9 cellular contexts compared by ENCODE assay signal in the genomic region with DNA sequence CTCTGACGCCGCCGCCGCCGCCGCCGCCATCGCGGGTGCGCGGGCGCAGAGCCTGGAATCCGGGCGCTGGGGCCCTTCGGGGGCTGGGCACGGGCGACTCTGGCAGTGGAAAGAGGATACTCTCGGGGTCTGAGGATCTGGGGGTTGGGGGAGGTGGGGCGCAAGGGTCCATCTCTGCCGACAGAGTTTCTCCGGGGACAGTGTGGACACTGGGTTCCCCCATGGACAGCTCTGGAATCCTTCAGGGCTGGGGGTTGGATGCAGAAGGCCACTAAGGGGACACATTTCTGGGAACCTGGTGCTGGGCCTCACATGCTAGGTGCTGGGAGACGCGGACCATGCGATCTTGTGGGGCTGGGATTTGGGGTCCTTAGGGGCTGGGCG. TPM values are rescaled to one million over a fixed set of nuclear protein-coding genes. Genes with fewer than 3 reads are reported as not detected.
DNase-seq lines count a peak whose midpoint lies in the region; ATAC-seq, FAIRE-seq and TF ChIP-seq lines count a peak whose summit lies in the region.
"Had no signal": no experiment of that assay in that cellular context is flagged by ENCODE, and none has a peak within 500 bp of the region (broad histone marks: within the 10 kb centered on the region; RNA-seq: fewer than 3 reads in every experiment).

No MANE protein-coding gene starts in this region.

- H3K36me3 ChIP-seq in A673 (ENCODE audit: insufficient read depth, low read length, poor library complexity, severe bottlenecking) (peaks cover 2% of the 10 kb centered on the region), H7 (replicated peaks; ENCODE audit: control insufficient read depth, insufficient read depth, low read length) (no peaks in the 10 kb centered on the region; the same call in none of the 2 replicates), GM12878 (ENCODE audit: control insufficient read depth in 2 of 2, insufficient read depth in 2 of 2, low read length in 1 of 2) (peaks cover 0 to 7% of the 10 kb centered on the region in 2 experiments; a peak in 3 of 4 replicates), mesendoderm (ENCODE audit: control insufficient read depth, insufficient read depth, low read length) (peaks cover 3% of the 10 kb centered on the region)

- H3K18ac ChIP-seq in mesendoderm (ENCODE audit: low read length): no peak overlapping the region

- no peak overlapping the region for H3K9ac ChIP-seq in GM12878 (ENCODE audit: control insufficient read depth, insufficient read depth, low read length)
- no peak overlapping the region for H3K9ac ChIP-seq in mesendoderm (ENCODE audit: low read length)

- H3K4ac ChIP-seq in mesendoderm (ENCODE audit: low read depth, low read length): no peak overlapping the region

- in situ Hi-C loops in GM12878 (cut with MboI): no loop called here

- ATAC-seq in GM12878 (no peak), HG02763 (IDR thresholded peaks at IDR 0.05; ENCODE audit: unreplicated experiment) (no peak)

- no peak overlapping the region for H2AFZ ChIP-seq in GM12878 (ENCODE audit: control insufficient read depth, low read depth, low read length)

- DNase-seq in A673 (ENCODE audit: low spot score) (no peak), H7 (no peak), GM12878 (ENCODE audit: low read depth, low spot score) (no peak), mesendoderm (no peak), midbrain (lab: John Stamatoyannopoulos, UW) (no peak), ureter (ENCODE audit: low spot score) (no peak)
- DNase-seq in effector CD4-positive, alpha-beta T cell: no peak

- H3K79me2 ChIP-seq in GM12878 (ENCODE audit: control insufficient read depth, insufficient read depth, low read length) (no peaks in the 10 kb centered on the region), mesendoderm (ENCODE audit: control insufficient read depth, insufficient read depth, low read length) (no peaks in the 10 kb centered on the region)

- TF ChIP-seq RAD21 in GM12878 (IDR thresholded peaks at IDR 0.05; ENCODE audit: insufficient read depth, low read depth, low read length): no peak

- no peak for TF ChIP-seq EP300 in GM12878 (IDR thresholded peaks at IDR 0.05; ENCODE audit: borderline replicate concordance in 1 of 2, control insufficient read depth in 1 of 2, low read depth in 2 of 2, low read length in 2 of 2)

- H3K9me3 ChIP-seq in A673 (ENCODE audit: low read depth, low read length, poor library complexity, severe bottlenecking): no peaks in the 10 kb centered on the region
- H3K9me3 ChIP-seq in GM12878 (replicated peaks; ENCODE audit: control insufficient read depth, insufficient read depth, low read length): no peaks in the 10 kb centered on the region; the same call in 2 of the 3 replicates

- H4K5ac ChIP-seq in mesendoderm (ENCODE audit: low read length): no peak overlapping the region

- no peak for FAIRE-seq in GM12878 (lab: Jason Lieb, UNC)
- FAIRE-seq: islet of Langerhans had no signal

- RAD21 ChIA-PET in GM12878 (lab: Charles Lee; ENCODE audit: unreplicated experiment): no interaction called here

- H3K4me2 ChIP-seq in GM12878 (ENCODE audit: control insufficient read depth, insufficient read depth): no peak overlapping the region; the same call in 1 of the 2 replicates
- H3K4me2 ChIP-seq in mesendoderm (ENCODE audit: low read length): peak overlapping the region; percentile 3

- H2BK5ac ChIP-seq in mesendoderm (ENCODE audit: low read length): no peak overlapping the region

- no peaks in the 10 kb centered on the region for H3K79me1 ChIP-seq in mesendoderm (ENCODE audit: low read length)

- CTCF ChIA-PET in A673 (lab: Charles Lee): no interaction called here
- CTCF ChIA-PET in GM12878 (lab: Yijun Ruan, JAX): interaction anchor here (0.6 kb wide), 1 partner anchor 29 kb away, joined by 3 read pairs; no protein-coding TSS in a partner anchor

- H3K4me3 ChIP-seq in A673 (ENCODE audit: low read depth, low read length, poor library complexity, severe bottlenecking) (peak overlapping the region; percentile 51), H7 (ENCODE audit: insufficient read depth, low read depth, low read length) (peak overlapping the region; percentile 41), GM12878 (no peak overlapping the region), mesendoderm (ENCODE audit: low read length) (no peak overlapping the region)

- H3K23ac ChIP-seq in mesendoderm (ENCODE audit: low read length): no peak overlapping the region

- POLR2A ChIA-PET in A673 (lab: Charles Lee; ENCODE audit: low non-redundant PET): interaction anchor here (0.7 kb wide), 1 partner anchor 1645 kb away, joined by 5 read pairs; no protein-coding TSS in a partner anchor
- POLR2A ChIA-PET in GM12878 (lab: Charles Lee): interaction anchor here (0.7 kb wide), 1 partner anchor 12 kb away, joined by 3 read pairs; no protein-coding TSS in a partner anchor

- H4K20me1 ChIP-seq in GM12878 (ENCODE audit: control insufficient read depth, insufficient read depth): no peaks in the 10 kb centered on the region

- no peak for TF ChIP-seq POLR2A in GM12878 (IDR thresholded peaks at IDR 0.05; ENCODE audit: low read depth, low read length)

- no peak for TF ChIP-seq CTCF in A673 (conservative IDR thresholded peaks at IDR 0.05; ENCODE audit: low read depth, low read length)
- TF ChIP-seq CTCF in GM12878 (IDR thresholded peaks at IDR 0.05 in 2 of 3, conservative IDR thresholded peaks at IDR 0.05 in 1 of 3; ENCODE audit: control insufficient read depth in 2 of 3, extremely low read depth in 1 of 3, insufficient read depth in 1 of 3, low read depth in 3 of 3, low read length in 3 of 3): no peak

- H4K8ac ChIP-seq in mesendoderm (ENCODE audit: low read depth, low read length): no peak overlapping the region

- H2BK120ac ChIP-seq in mesendoderm (ENCODE audit: low read depth, low read length): no peak overlapping the region

- BruUV-seq in A673 (replicated peaks; lab: Mats Ljungman, UMichigan) (no TSS peak), GM12878 (replicated peaks; lab: Mats Ljungman, UMichigan) (no TSS peak)

- no peak overlapping the region for H2BK15ac ChIP-seq in mesendoderm (replicated peaks; ENCODE audit: low read depth)

- peak overlapping the region; percentile 58 for H3K56ac ChIP-seq in mesendoderm (ENCODE audit: low read length)

- WGBS in GM12878 (ENCODE audit: insufficient coverage, insufficient replicate concordance, low lambda C conversion rate, missing lambda C conversion rate): 7% methylated on average over 23 of the region's 25 CpGs
- no CpG with 5 or more reads among the region's 25 CpGs for WGBS in mesendoderm (ENCODE audit: extremely low coverage, insufficient coverage, low lambda C conversion rate)

- H3K4me1 ChIP-seq in A673 (ENCODE audit: insufficient read depth, low read length, poor library complexity, severe bottlenecking) (peaks cover 37% of the 10 kb centered on the region), GM12878 (ENCODE audit: control insufficient read depth, insufficient read depth, low read length) (peaks cover 11% of the 10 kb centered on the region), mesendoderm (ENCODE audit: control insufficient read depth, low read depth, low read length) (peaks cover 2% of the 10 kb centered on the region)

- H2AK5ac ChIP-seq in mesendoderm (ENCODE audit: low read length): no peak overlapping the region

- peak overlapping the region; percentile 24 for H3K27ac ChIP-seq in A673 (ENCODE audit: low read depth, low read length, poor library complexity, severe bottlenecking)
- no peak overlapping the region for H3K27ac ChIP-seq in GM12878 (ENCODE audit: control insufficient read depth, insufficient read depth)
- H3K27ac ChIP-seq in mesendoderm (ENCODE audit: low read depth, low read length): no peak overlapping the region

- SMC1A ChIA-PET in GM12878 (lab: Charles Lee; ENCODE audit: uncharacterized antibody, unreplicated experiment): no interaction called here

- H3K27me3 ChIP-seq in A673 (replicated peaks; ENCODE audit: insufficient read depth, low read depth, low read length, poor library complexity): peaks cover 12% of the 10 kb centered on the region
- peaks cover 49% of the 10 kb centered on the region for H3K27me3 ChIP-seq in H7 (ENCODE audit: control insufficient read depth, insufficient read depth, low read length)
- peaks cover 8 to 21% of the 10 kb centered on the region in 2 experiments for H3K27me3 ChIP-seq in GM12878 (replicated peaks in 1 of 2; ENCODE audit: control insufficient read depth in 2 of 2, insufficient read depth in 2 of 2, low read length in 1 of 2)
- H3K27me3 ChIP-seq in mesendoderm (ENCODE audit: insufficient read depth, low read length, poor library complexity): peaks cover 19% of the 10 kb centered on the region

- intact Hi-C loops in A673 (cut with micrococcal nuclease; ENCODE audit: unreplicated experiment): no loop called here
- intact Hi-C loops in GM12878 (cut with micrococcal nuclease; ENCODE audit: unreplicated experiment): no loop called here

RNA-seq across cellular contexts. Expression of a gene that starts 2.3 kb away (rescaled TPM):
- total RNA-seq in A673 (2021) (1.4 and 1.6 TPM in 2 replicates), GM12878 (2014; rRNA removed) (not detected in 2 replicates), GM12878 (2014; rRNA removed; fragmentation: Illumina TruSeq; extraction: Trizol) (not detected in 2 replicates), GM12878 (2021) (0.16 and 0.23 TPM in 2 replicates), ureter (2.2 TPM)
- 1.7 TPM in 1 of 2 replicates, not detected in the other for total RNA-seq in H7 (2014; rRNA removed; shearing (Covaris generic))
- not detected in 2 replicates for total RNA-seq in GM12878 (2013; cell fraction: nucleolus; rRNA removed)
- polyA plus RNA-seq in GM12878 (2011; ENCODE audit: low read depth): not detected
- polyA plus RNA-seq in GM12878 (2011; rRNA removed) (not detected in 2 replicates), GM12878 (2014; fragmentation: Illumina TruSeq; extraction: Trizol) (not detected in 2 replicates), GM12878 (2014; fragmentation: Nextera tagmentation; extraction: Ambion mirVana) (not detected), GM12878 (2014; rRNA removed) (0.55 TPM in 1 of 2 replicates, not detected in the other), GM12878 (2016; fragmentation: Nextera tagmentation; extraction: Ambion mirVana) (under 1 TPM in 1 of 2 experiments, not detected in 1; 0.20 TPM)
- polyA plus RNA-seq in GM12878 (2011; cell fraction: cytosol; rRNA removed): 0.15 TPM in 1 of 2 replicates, not detected in the other
- 0.09 and 0.15 TPM in 2 replicates for polyA plus RNA-seq in GM12878 (2011; cell fraction: nucleus; rRNA removed)
- 0.15 TPM in 1 of 2 replicates, not detected in the other for polyA plus RNA-seq in GM12878 (2012)
- polyA minus RNA-seq in GM12878 (2011; rRNA and poly(A)+ RNA removed): not detected in 2 replicates
- polyA minus RNA-seq in GM12878 (2011; cell fraction: cytosol; rRNA and poly(A)+ RNA removed): not detected in 2 replicates
- polyA minus RNA-seq in GM12878 (2011; cell fraction: nucleus; rRNA and poly(A)+ RNA removed): 1.2 TPM in 1 of 2 replicates, not detected in the other
- polyA plus RNA-seq in mesendoderm (2013, experiment 1 of 2): 0.69 TPM
- polyA plus RNA-seq in mesendoderm (2013, experiment 2 of 2): 0.69 TPM

RNA-seq across cellular contexts. Expression of a gene that starts 3.2 kb away (rescaled TPM):
- total RNA-seq in A673 (2021) (30.2 and 34.4 TPM in 2 replicates), GM12878 (2014; rRNA removed) (16.0 and 16.8 TPM in 2 replicates), GM12878 (2014; rRNA removed; fragmentation: Illumina TruSeq; extraction: Trizol) (5.1 and 7.0 TPM in 2 replicates), GM12878 (2021) (17.6 and 20.8 TPM in 2 replicates), ureter (21.0 TPM)
- total RNA-seq in H7 (2014; rRNA removed; shearing (Covaris generic)): 25.5 and 25.9 TPM in 2 replicates
- total RNA-seq in GM12878 (2013; cell fraction: nucleolus; rRNA removed): 2.5 and 3.5 TPM in 2 replicates
- 3.1 TPM for polyA plus RNA-seq in GM12878 (2011; ENCODE audit: low read depth)
- polyA plus RNA-seq in GM12878 (2011; rRNA removed) (3.6 and 9.2 TPM in 2 replicates), GM12878 (2014; fragmentation: Illumina TruSeq; extraction: Trizol) (0.86 and 5.4 TPM in 2 replicates), GM12878 (2014; fragmentation: Nextera tagmentation; extraction: Ambion mirVana) (1 to 10 TPM in 1 of 2 experiments, under 1 TPM in 1; 0.19 to 1.0 TPM), GM12878 (2014; rRNA removed) (17.7 and 18.3 TPM in 2 replicates), GM12878 (2016; fragmentation: Nextera tagmentation; extraction: Ambion mirVana) (10 to 100 TPM; 15.9 to 19.7 TPM)
- 11.9 and 19.3 TPM in 2 replicates for polyA plus RNA-seq in GM12878 (2011; cell fraction: cytosol; rRNA removed)
- polyA plus RNA-seq in GM12878 (2011; cell fraction: nucleus; rRNA removed): 16.3 and 18.2 TPM in 2 replicates
- polyA plus RNA-seq in GM12878 (2012): 14.8 and 15.4 TPM in 2 replicates
- 2.9 and 9.8 TPM in 2 replicates for polyA minus RNA-seq in GM12878 (2011; rRNA and poly(A)+ RNA removed)
- polyA minus RNA-seq in GM12878 (2011; cell fraction: cytosol; rRNA and poly(A)+ RNA removed): 7.2 and 7.3 TPM in 2 replicates
- 4.7 and 6.4 TPM in 2 replicates for polyA minus RNA-seq in GM12878 (2011; cell fraction: nucleus; rRNA and poly(A)+ RNA removed)
- 19.2 TPM for polyA plus RNA-seq in mesendoderm (2013, experiment 1 of 2)
- 18.9 TPM for polyA plus RNA-seq in mesendoderm (2013, experiment 2 of 2)

RNA-seq across cellular contexts. Expression of a gene that starts 9.0 kb away (rescaled TPM):
- total RNA-seq in A673 (2021) (71.7 and 85.5 TPM in 2 replicates), GM12878 (2014; rRNA removed) (0.11 and 0.23 TPM in 2 replicates), GM12878 (2014; rRNA removed; fragmentation: Illumina TruSeq; extraction: Trizol) (not detected in 2 replicates), GM12878 (2021) (1.0 and 1.1 TPM in 2 replicates), ureter (2.2 TPM)
- 5.0 and 10.7 TPM in 2 replicates for total RNA-seq in H7 (2014; rRNA removed; shearing (Covaris generic))
- not detected in 2 replicates for total RNA-seq in GM12878 (2013; cell fraction: nucleolus; rRNA removed)
- not detected for polyA plus RNA-seq in GM12878 (2011; ENCODE audit: low read depth)
- polyA plus RNA-seq in GM12878 (2011; rRNA removed) (not detected in 2 replicates), GM12878 (2014; fragmentation: Illumina TruSeq; extraction: Trizol) (0.04 TPM in 1 of 2 replicates, not detected in the other), GM12878 (2014; fragmentation: Nextera tagmentation; extraction: Ambion mirVana) (not detected), GM12878 (2014; rRNA removed) (0.33 and 0.84 TPM in 2 replicates), GM12878 (2016; fragmentation: Nextera tagmentation; extraction: Ambion mirVana) (under 1 TPM; 0.43 to 0.57 TPM)
- 0.15 and 0.32 TPM in 2 replicates for polyA plus RNA-seq in GM12878 (2011; cell fraction: cytosol; rRNA removed)
- polyA plus RNA-seq in GM12878 (2011; cell fraction: nucleus; rRNA removed): 0.28 and 0.69 TPM in 2 replicates
- polyA plus RNA-seq in GM12878 (2012): 0.17 and 0.49 TPM in 2 replicates
- polyA minus RNA-seq in GM12878 (2011; rRNA and poly(A)+ RNA removed): not detected in 2 replicates
- polyA minus RNA-seq in GM12878 (2011; cell fraction: cytosol; rRNA and poly(A)+ RNA removed): 1.7 TPM in 1 of 2 replicates, not detected in the other
- not detected in 2 replicates for polyA minus RNA-seq in GM12878 (2011; cell fraction: nucleus; rRNA and poly(A)+ RNA removed)
- polyA plus RNA-seq in mesendoderm (2013, experiment 1 of 2): 46.4 TPM
- polyA plus RNA-seq in mesendoderm (2013, experiment 2 of 2): 47.0 TPM

RNA-seq across cellular contexts. Expression of a gene that starts 13.2 kb away (rescaled TPM):
- total RNA-seq in A673 (2021) (46.1 and 46.7 TPM in 2 replicates), GM12878 (2014; rRNA removed) (9.7 and 13.4 TPM in 2 replicates), GM12878 (2014; rRNA removed; fragmentation: Illumina TruSeq; extraction: Trizol) (4.8 and 5.5 TPM in 2 replicates), GM12878 (2021) (30.6 and 32.2 TPM in 2 replicates), ureter (35.1 TPM)
- total RNA-seq in H7 (2014; rRNA removed; shearing (Covaris generic)): 21.1 and 24.3 TPM in 2 replicates
- 19.3 and 24.7 TPM in 2 replicates for total RNA-seq in GM12878 (2013; cell fraction: nucleolus; rRNA removed)
- polyA plus RNA-seq in GM12878 (2011; ENCODE audit: low read depth): 7.9 TPM
- polyA plus RNA-seq in GM12878 (2011; rRNA removed) (5.6 and 9.0 TPM in 2 replicates), GM12878 (2014; fragmentation: Illumina TruSeq; extraction: Trizol) (4.2 and 8.0 TPM in 2 replicates), GM12878 (2014; fragmentation: Nextera tagmentation; extraction: Ambion mirVana) (under 1 TPM; 0.34 to 0.95 TPM), GM12878 (2014; rRNA removed) (25.9 and 31.2 TPM in 2 replicates), GM12878 (2016; fragmentation: Nextera tagmentation; extraction: Ambion mirVana) (1 to 10 TPM; 3.5 to 4.5 TPM)
- 10.8 and 18.3 TPM in 2 replicates for polyA plus RNA-seq in GM12878 (2011; cell fraction: cytosol; rRNA removed)
- polyA plus RNA-seq in GM12878 (2011; cell fraction: nucleus; rRNA removed): 37.2 and 41.6 TPM in 2 replicates
- 20.1 and 27.9 TPM in 2 replicates for polyA plus RNA-seq in GM12878 (2012)
- 5.4 and 11.6 TPM in 2 replicates for polyA minus RNA-seq in GM12878 (2011; rRNA and poly(A)+ RNA removed)
- 6.0 and 10.7 TPM in 2 replicates for polyA minus RNA-seq in GM12878 (2011; cell fraction: cytosol; rRNA and poly(A)+ RNA removed)
- polyA minus RNA-seq in GM12878 (2011; cell fraction: nucleus; rRNA and poly(A)+ RNA removed): 9.4 and 11.8 TPM in 2 replicates
- polyA plus RNA-seq in mesendoderm (2013, experiment 1 of 2): 27.9 TPM
- polyA plus RNA-seq in mesendoderm (2013, experiment 2 of 2): 27.3 TPM

RNA-seq across cellular contexts. Expression of a gene that starts 26.6 kb away (rescaled TPM):
- 153 and 169 TPM in 2 replicates for total RNA-seq in A673 (2021)
- total RNA-seq in H7 (2014; rRNA removed; shearing (Covaris generic)): 110 and 131 TPM in 2 replicates
- 71.2 and 71.4 TPM in 2 replicates for total RNA-seq in GM12878 (2013; cell fraction: nucleolus; rRNA removed)
- total RNA-seq in GM12878 (2014; rRNA removed): 52.6 and 65.7 TPM in 2 replicates
- total RNA-seq in GM12878 (2014; rRNA removed; fragmentation: Illumina TruSeq; extraction: Trizol): 43.5 and 59.1 TPM in 2 replicates
- total RNA-seq in GM12878 (2021): 81.9 and 90.7 TPM in 2 replicates
- 20.1 TPM for polyA plus RNA-seq in GM12878 (2011; ENCODE audit: low read depth)
- polyA plus RNA-seq in GM12878 (2011; rRNA removed): 36.8 and 37.3 TPM in 2 replicates
- polyA plus RNA-seq in GM12878 (2011; cell fraction: cytosol; rRNA removed): 40.7 and 85.2 TPM in 2 replicates
- 120 and 180 TPM in 2 replicates for polyA plus RNA-seq in GM12878 (2011; cell fraction: nucleus; rRNA removed)
- 43.0 and 49.0 TPM in 2 replicates for polyA plus RNA-seq in GM12878 (2012)
- 27.0 and 42.9 TPM in 2 replicates for polyA plus RNA-seq in GM12878 (2014; fragmentation: Illumina TruSeq; extraction: Trizol)
- polyA plus RNA-seq in GM12878 (2014; fragmentation: Nextera tagmentation; extraction: Ambion mirVana): 1 to 10 TPM; 6.6 to 10.0 TPM
- polyA plus RNA-seq in GM12878 (2014; rRNA removed): 76.3 and 94.1 TPM in 2 replicates
- polyA plus RNA-seq in GM12878 (2016; fragmentation: Nextera tagmentation; extraction: Ambion mirVana): 10 to 100 TPM; 56.1 to 61.9 TPM
- polyA minus RNA-seq in GM12878 (2011; rRNA and poly(A)+ RNA removed): 23.5 and 32.5 TPM in 2 replicates
- polyA minus RNA-seq in GM12878 (2011; cell fraction: cytosol; rRNA and poly(A)+ RNA removed): 21.6 and 26.1 TPM in 2 replicates
- polyA minus RNA-seq in GM12878 (2011; cell fraction: nucleus; rRNA and poly(A)+ RNA removed): 18.5 and 36.6 TPM in 2 replicates
- 97.4 TPM for polyA plus RNA-seq in mesendoderm (2013, experiment 1 of 2)
- 102 TPM for polyA plus RNA-seq in mesendoderm (2013, experiment 2 of 2)
- 78.3 TPM for total RNA-seq in ureter

Comparison
In these comparisons a context has a peak if more than half of its experiments do, and no peak if none do; other contexts are left out.
1. H3K4me3 ChIP-seq: peak in A673 (single experiment) and H7 (single experiment); none in GM12878 (single experiment) and mesendoderm (single experiment).